ENCODE assay signal across 3 cellular contexts in the genomic region with DNA sequence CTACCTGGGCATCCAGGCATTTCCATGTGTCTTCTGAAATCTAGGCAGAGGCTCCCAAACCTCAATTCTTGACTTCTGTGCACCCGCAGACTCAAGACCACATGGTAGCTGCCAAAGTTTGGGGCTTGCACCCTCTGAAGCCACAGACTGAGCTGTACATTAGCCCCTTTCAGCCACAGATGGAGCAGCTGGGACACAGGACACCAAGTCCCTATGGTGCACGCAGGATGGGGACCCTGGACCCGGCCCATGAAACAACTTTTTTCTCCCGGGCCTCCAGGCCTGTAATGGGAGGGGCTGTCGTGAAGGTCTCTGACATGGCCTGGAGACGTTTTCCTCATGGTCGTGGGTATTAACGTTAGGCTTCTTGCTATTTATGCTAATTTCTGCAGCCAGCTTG.
"Had no signal": no experiment of that assay in that cellular context is flagged by ENCODE, and none has a peak within 500 bp of the region (broad histone marks: within the 10 kb centered on the region; RNA-seq: fewer than 3 reads in every experiment).

No MANE protein-coding gene starts in this region.

- ATAC-seq: GM12878 had no signal

- DNase-seq: GDM1, GF-D8 had no signal
